In the genomic region with DNA sequence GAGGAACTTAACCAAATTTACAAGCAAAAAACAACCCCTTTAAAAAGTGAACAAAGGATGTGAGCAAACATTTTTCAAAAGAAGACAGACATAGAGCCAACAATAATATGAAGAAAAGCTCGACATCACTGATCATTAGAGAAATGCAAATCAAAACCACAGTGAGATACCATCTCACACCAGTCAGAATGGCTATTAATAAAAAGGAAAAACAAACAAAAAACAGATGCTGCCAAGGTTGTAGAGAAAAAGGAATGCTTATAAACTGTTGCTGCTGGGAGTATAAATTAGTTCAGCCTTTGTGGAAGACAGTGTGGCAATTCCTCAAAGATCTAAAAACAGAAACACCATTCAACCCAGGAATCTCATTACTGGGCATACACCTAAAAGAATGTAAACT, we compare ENCODE assay signal across 7 cellular contexts.
DNase-seq lines count a peak whose midpoint lies in the region; TF ChIP-seq lines count a peak whose summit lies in the region.
"Not testable (repeated sequence)": the region's sequence is repeated elsewhere in the genome, so short reads cannot be mapped to it uniquely, and the experiment has no call there.

No MANE protein-coding gene starts in this region.

- TF ChIP-seq CTCF in mammary epithelial cell (conservative IDR thresholded peaks at IDR 0.05 in 1 of 2, IDR thresholded peaks at IDR 0.05 in 1 of 2; ENCODE audit: extremely low read depth in 1 of 2, insufficient read depth in 1 of 2, low read depth in 1 of 2, low read length in 2 of 2) = not testable (repeated sequence)

- H2AFZ ChIP-seq in mammary epithelial cell (ENCODE audit: low read depth, low read length) = not testable (repeated sequence)

- not testable (repeated sequence) for H3K4me1 ChIP-seq in mammary epithelial cell (ENCODE audit: insufficient read depth, low read length)

- not testable (repeated sequence) for H3K9me3 ChIP-seq in SK-N-MC (ENCODE audit: low read depth, low read length); mammary epithelial cell (replicated peaks; ENCODE audit: insufficient read depth, low read length)

- not testable (repeated sequence) for BruUV-seq in mammary epithelial cell (replicated peaks; lab: Mats Ljungman, UMichigan)

- not testable (repeated sequence) for H3K4me2 ChIP-seq in mammary epithelial cell (ENCODE audit: insufficient read depth, low read depth, low read length)

- H3K4me3 ChIP-seq in SK-N-MC; mammary epithelial cell (replicated peaks in 1 of 3; ENCODE audit: insufficient read depth in 1 of 3, low read depth in 2 of 3, low read length in 3 of 3): not testable (repeated sequence)

- CTCF ChIA-PET in mammary epithelial cell (lab: Charles Lee; ENCODE audit: low non-redundant PET) = interaction anchor here (0.7 kb wide), 1 partner anchor 29 kb away, joined by 5 read pairs; no protein-coding TSS in a partner anchor

- H4K20me1 ChIP-seq in mammary epithelial cell (ENCODE audit: insufficient read depth, low read length) = not testable (repeated sequence)

- DNase-seq in Caki2 (ENCODE audit: low read depth) = peak; percentile 68
- DNase-seq in HCEC 1CT = peak; percentile 47
- peak; percentile 11 for DNase-seq in NCI-H1105 (lab: John Stamatoyannopoulos, UW)
- peak; percentile 25 for DNase-seq in NCI-H748 (lab: John Stamatoyannopoulos, UW; ENCODE audit: unreplicated experiment)
- peak; percentile 12 for DNase-seq in SK-N-MC (ENCODE audit: low read depth, low spot score)
- peak; percentile 5 for DNase-seq in mammary epithelial cell
- DNase-seq in kidney glomerular epithelial cell (lab: John Stamatoyannopoulos, UW) = peak; percentile 11

- not testable (repeated sequence) for H3K36me3 ChIP-seq in SK-N-MC (ENCODE audit: insufficient read depth, low read length); mammary epithelial cell (ENCODE audit: insufficient read depth, low read length)

- 15% methylated on average over 1 of the region's 1 CpG for WGBS in mammary epithelial cell (ENCODE audit: low coverage, missing lambda C conversion rate)

- not testable (repeated sequence) for H3K9ac ChIP-seq in SK-N-MC (ENCODE audit: insufficient read length); mammary epithelial cell (ENCODE audit: insufficient read depth, low read length)

- intact Hi-C loops in mammary epithelial cell (cut with micrococcal nuclease) = not testable (repeated sequence)

- not testable (repeated sequence) for H3K27ac ChIP-seq in SK-N-MC; mammary epithelial cell (ENCODE audit: insufficient read depth, low read depth, low read length)

- dilution Hi-C loops in mammary epithelial cell (cut with HindIII; ENCODE audit: low sequenced_read_pairs) = not testable (repeated sequence)

- in situ Hi-C loops in Caki2 (cut with HindIII; ENCODE audit: low pct_unique_long_range_greater_than_20kb, low sequenced_read_pairs); mammary epithelial cell (cut with MboI; ENCODE audit: low sequenced_read_pairs in 2 of 2): not testable (repeated sequence)

- H3K27me3 ChIP-seq in mammary epithelial cell (ENCODE audit: insufficient read depth, low read length) = not testable (repeated sequence)

- not testable (repeated sequence) for H3K79me2 ChIP-seq in mammary epithelial cell (ENCODE audit: insufficient read depth, low read length)

Comparison
In these comparisons a context has a peak if more than half of its experiments do, and no peak if none do; other contexts are left out.
1. DNase-seq: peak in every context shown above with its lines; median percentile 68 in Caki2; 47 in HCEC 1CT; 25 in NCI-H748; 12 in SK-N-MC; 11 in NCI-H1105; 11 in kidney glomerular epithelial cell; 5 in mammary epithelial cell.